8 cellular contexts compared by ENCODE assay signal in genomic region chr7:141550694-141551079, GRCh38. TPM values are rescaled to one million over a fixed set of nuclear protein-coding genes. Genes with fewer than 3 reads are reported as not detected.
DNase-seq lines count a peak whose midpoint lies in the region; ATAC-seq lines count a peak whose summit lies in the region.

No MANE protein-coding gene starts in this region.

- H3K9me3 Mint-ChIP-seq in activated naive CD4-positive, alpha-beta T cell treated with anti-CD3 and anti-CD28 coated beads, Interleukin-2, amount 50 U/mL, for 72 hours = no peaks in the 10 kb centered on the region

- H3K4me3 ChIP-seq in skeletal muscle cell (ENCODE audit: low read depth, low read length) = peak overlapping the region; percentile 71

- peak overlapping the region; percentile 75 to 90 for H3K27ac Mint-ChIP-seq in activated naive CD4-positive, alpha-beta T cell treated with anti-CD3 and anti-CD28 coated beads, Interleukin-2, amount 50 U/mL, for 72 hours

- ATAC-seq in HG03571 (IDR thresholded peaks at IDR 0.05; ENCODE audit: unreplicated experiment) = peak; percentile 6
- peak; percentile 2 to 14 for ATAC-seq in activated naive CD4-positive, alpha-beta T cell treated with anti-CD3 and anti-CD28 coated beads, Interleukin-2, amount 50 U/mL, for 72 hours
- ATAC-seq in left ventricle myocardium superior = peak; percentile 54

- peaks cover 31 to 34% of the 10 kb centered on the region in 2 donors for H3K36me3 Mint-ChIP-seq in activated naive CD4-positive, alpha-beta T cell treated with anti-CD3 and anti-CD28 coated beads, Interleukin-2, amount 50 U/mL, for 72 hours

- intact Hi-C loops in left ventricle myocardium superior (cut with micrococcal nuclease) = no loop called here

- peak; percentile 59 for DNase-seq in NCI-H1694 treated with DMSO at 0.1 percent for 48 hours (lab: John Stamatoyannopoulos, UW)
- DNase-seq in NCI-H1694 (lab: John Stamatoyannopoulos, UW) = no peak
- DNase-seq in activated naive CD4-positive, alpha-beta T cell treated with anti-CD3 and anti-CD28 coated beads, Interleukin-2, amount 50 U/mL, for 72 hours (ENCODE audit: low spot score in 2 of 2) = peak in 1 of 2 donors; percentile 18
- peak; percentile 37 for DNase-seq in left ventricle myocardium superior
- DNase-seq in skeletal muscle cell (ENCODE audit: low read depth) = no peak
- no peak for DNase-seq in NCI-H1048 (lab: John Stamatoyannopoulos, UW)
- DNase-seq in stimulated activated CD4-positive, alpha-beta T cell treated with anti-CD3 and anti-CD28 coated beads, Interleukin-15, amount 100 ng/mL, for 24 hours = no peak

RNA-seq across cellular contexts. Expression of gene AGK, which starts 0.5 kb away (rescaled TPM):
- total RNA-seq in activated naive CD4-positive, alpha-beta T cell treated with anti-CD3 and anti-CD28 coated beads, Interleukin-2, amount 50 U/mL, for 72 hours = 10 to 100 TPM; 30.4 to 40.6 TPM
- total RNA-seq in left ventricle myocardium superior = 37.7 TPM

Comparison
In these comparisons a context has a peak if more than half of its experiments do, and no peak if none do; other contexts are left out.
1. DNase-seq: peak in NCI-H1694 treated with DMSO at 0.1 percent for 48 hours (single experiment) and left ventricle myocardium superior (single experiment); none in NCI-H1694 (single experiment), skeletal muscle cell (single experiment), NCI-H1048 (single experiment) and stimulated activated CD4-positive, alpha-beta T cell treated with anti-CD3 and anti-CD28 coated beads, Interleukin-15, amount 100 ng/mL, for 24 hours (single experiment).
2. Peak in every context shown above with its lines, with median percentiles within 50 percentile points of each other: ATAC-seq.